Comparison of ENCODE assay signal across 19 cellular contexts in the genomic region with DNA sequence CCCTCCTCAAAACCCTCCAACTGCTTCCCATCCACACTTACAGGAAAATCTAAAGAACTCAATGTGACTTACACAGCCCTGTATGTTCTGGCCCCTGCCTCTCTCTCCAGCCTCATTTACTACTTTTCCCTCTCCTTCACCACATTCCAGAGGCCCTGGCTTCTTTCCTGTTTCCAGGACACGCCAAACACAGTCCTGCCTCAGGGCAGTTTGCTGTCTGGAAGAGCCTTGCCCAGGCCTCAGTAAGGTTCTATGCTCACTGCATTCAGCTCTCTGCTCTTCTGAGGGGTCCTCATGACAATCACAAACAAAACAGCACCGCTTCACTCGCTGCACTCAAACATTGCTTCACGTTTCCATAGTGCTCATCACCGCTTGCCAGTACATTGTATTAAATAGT. TPM values are rescaled to one million over a fixed set of nuclear protein-coding genes. Genes with fewer than 3 reads are reported as not detected.
DNase-seq lines count a peak whose midpoint lies in the region; ATAC-seq, FAIRE-seq and TF ChIP-seq lines count a peak whose summit lies in the region.
"Had no signal": no experiment of that assay in that cellular context is flagged by ENCODE, and none has a peak within 500 bp of the region (broad histone marks: within the 10 kb centered on the region; RNA-seq: fewer than 3 reads in every experiment).

No MANE protein-coding gene starts in this region.

- H3K79me1 ChIP-seq in mesenchymal stem cell (replicated peaks; ENCODE audit: low read length, poor library complexity, severe bottlenecking), result peaks cover 3% of the 10 kb centered on the region

- H3K4me2 ChIP-seq in endothelial cell of umbilical vein (ENCODE audit: insufficient read depth, low read length), result peak overlapping the region; percentile 33
- H3K4me2 ChIP-seq in mesenchymal stem cell (ENCODE audit: low read length, poor library complexity, severe bottlenecking), result no peak overlapping the region
- H3K4me2 ChIP-seq in smooth muscle cell, result no peak overlapping the region

- ATAC-seq in RWPE2 (ENCODE audit: low read depth), result peak; percentile 28; the same call in 2 of the 3 replicates
- ATAC-seq in HG03521 (IDR thresholded peaks at IDR 0.05; ENCODE audit: unreplicated experiment), result no peak
- ATAC-seq in HG03139 (IDR thresholded peaks at IDR 0.05; ENCODE audit: unreplicated experiment), result no peak
- ATAC-seq: left lung, upper lobe of right lung had no signal

- H2AFZ ChIP-seq in endothelial cell of umbilical vein (ENCODE audit: low read depth, low read length), result no peak overlapping the region
- H2AFZ ChIP-seq in mesenchymal stem cell (ENCODE audit: low read depth, low read length), result no peak overlapping the region
- H2AFZ ChIP-seq in smooth muscle cell (ENCODE audit: low read depth), result no peak overlapping the region

- no peak overlapping the region for H3K14ac ChIP-seq in mesenchymal stem cell (ENCODE audit: low read length in 2 of 2)

- dilution Hi-C loops in endothelial cell of umbilical vein (cut with MboI; ENCODE audit: extremely low pct_ligation_motif_present, low sequenced_read_pairs), result no loop called here

- no peak overlapping the region for H2BK15ac ChIP-seq in mesenchymal stem cell (ENCODE audit: low read depth, poor library complexity, severe bottlenecking)

- CTCF ChIA-PET in endothelial cell of umbilical vein (lab: Charles Lee), result interaction anchor here (0.7 to 8.3 kb wide), 2 partner anchors 10 to 284 kb away, joined by 4 to 389 read pairs; no protein-coding TSS in a partner anchor

- peak; percentile 63 for FAIRE-seq in endothelial cell of umbilical vein (lab: Jason Lieb, UNC)

- H2BK120ac ChIP-seq in mesenchymal stem cell (ENCODE audit: low read depth, low read length), result no peak overlapping the region

- H3K9ac ChIP-seq in endothelial cell of umbilical vein (replicated peaks; ENCODE audit: extremely low read depth, insufficient read depth, low read length) (no peak overlapping the region), mesenchymal stem cell (ENCODE audit: low read length) (no peak overlapping the region), smooth muscle cell (ENCODE audit: low read depth) (no peak overlapping the region)

- no peaks in the 10 kb centered on the region for H3K9me3 ChIP-seq in RWPE2 (ENCODE audit: severe bottlenecking)
- H3K9me3 ChIP-seq in endothelial cell of umbilical vein (replicated peaks; ENCODE audit: control insufficient read depth, insufficient read depth, low read length), result no peaks in the 10 kb centered on the region
- H3K9me3 ChIP-seq in mesenchymal stem cell (ENCODE audit: control insufficient read depth, low read length), result no peaks in the 10 kb centered on the region
- no peaks in the 10 kb centered on the region for H3K9me3 ChIP-seq in smooth muscle cell (replicated peaks; ENCODE audit: low read depth)
- H3K9me3 ChIP-seq: left lung, MG63, prostate gland, SJCRH30, upper lobe of right lung had no signal

- H3K4me1 ChIP-seq in RWPE2 (ENCODE audit: insufficient read depth, poor library complexity, severe bottlenecking) (peaks cover 17% of the 10 kb centered on the region), endothelial cell of umbilical vein (ENCODE audit: control insufficient read depth, extremely low read depth, insufficient read depth, low read length) (peaks cover 41% of the 10 kb centered on the region), mesenchymal stem cell (ENCODE audit: control insufficient read depth, insufficient read depth, low read depth, low read length) (peaks cover 15% of the 10 kb centered on the region), smooth muscle cell (ENCODE audit: low read depth) (peaks cover 21% of the 10 kb centered on the region)
- H3K4me1 ChIP-seq: prostate gland, SJCRH30 had no signal

- no peak overlapping the region for H3K18ac ChIP-seq in mesenchymal stem cell (ENCODE audit: low read depth in 1 of 2, low read length in 2 of 2)

- H4K20me1 ChIP-seq in endothelial cell of umbilical vein (replicated peaks; ENCODE audit: control insufficient read depth, extremely low read depth, insufficient read depth, low read length) (no peaks in the 10 kb centered on the region), smooth muscle cell (ENCODE audit: low read depth) (peaks cover 5% of the 10 kb centered on the region)

- no peak overlapping the region for H2BK5ac ChIP-seq in mesenchymal stem cell (ENCODE audit: low read depth, low read length, poor library complexity, severe bottlenecking)

- H3K36me3 ChIP-seq in RWPE2 (ENCODE audit: low read depth) (0 out of 2 replicates have a peak, but pooled peaks cover 10% of the 10 kb centered on the region), endothelial cell of umbilical vein (ENCODE audit: control insufficient read depth in 2 of 2, extremely low read depth in 1 of 2, insufficient read depth in 2 of 2, low read length in 2 of 2) (no peaks in the 10 kb centered on the region), mesenchymal stem cell (ENCODE audit: control insufficient read depth in 1 of 2, insufficient read depth in 2 of 2, low read depth in 1 of 2, low read length in 2 of 2) (peaks cover 5 to 10% of the 10 kb centered on the region in 2 experiments), smooth muscle cell (ENCODE audit: low read depth) (no peaks in the 10 kb centered on the region)
- H3K36me3 ChIP-seq: prostate gland, SJCRH30 had no signal

- H3K4me3 ChIP-seq in RWPE2 (ENCODE audit: severe bottlenecking) (no peak overlapping the region), endothelial cell of umbilical vein (replicated peaks in 1 of 3; ENCODE audit: insufficient read depth in 1 of 3, low read depth in 1 of 3, low read length in 3 of 3) (no peak overlapping the region), mesenchymal stem cell (ENCODE audit: insufficient read depth in 1 of 2, low read depth in 1 of 2, low read length in 2 of 2) (no peak overlapping the region), smooth muscle cell (no peak overlapping the region)
- H3K4me3 ChIP-seq: left lung, MG63, prostate gland, SJCRH30, upper lobe of right lung had no signal

- no peak overlapping the region for H3K27ac ChIP-seq in RWPE2 (ENCODE audit: poor library complexity, severe bottlenecking)
- peak overlapping the region; percentile 9 for H3K27ac ChIP-seq in endothelial cell of umbilical vein (ENCODE audit: insufficient read depth, low read depth, low read length)
- no peak overlapping the region for H3K27ac ChIP-seq in mesenchymal stem cell (ENCODE audit: low read length, poor library complexity, severe bottlenecking)
- H3K27ac ChIP-seq in smooth muscle cell (ENCODE audit: low read depth), result no peak overlapping the region
- H3K27ac ChIP-seq: left lung, prostate gland, SJCRH30, upper lobe of right lung had no signal

- no TSS peak for BruUV-seq in endothelial cell of umbilical vein (replicated peaks; lab: Mats Ljungman, UMichigan)

- WGBS in mesenchymal stem cell, result 86% methylated on average over 5 of the region's 5 CpGs
- 80% methylated on average over 5 of the region's 5 CpGs for WGBS in smooth muscle cell (ENCODE audit: low lambda C conversion rate)

- H3K27me3 ChIP-seq in RWPE2 (ENCODE audit: insufficient read depth, poor library complexity, severe bottlenecking) (no peaks in the 10 kb centered on the region), endothelial cell of umbilical vein (ENCODE audit: control insufficient read depth in 2 of 2, insufficient read depth in 2 of 2, low read length in 2 of 2) (no peaks in the 10 kb centered on the region), mesenchymal stem cell (ENCODE audit: control insufficient read depth in 1 of 2, insufficient read depth in 1 of 2, low read length in 2 of 2) (no peaks in the 10 kb centered on the region), smooth muscle cell (ENCODE audit: low read depth) (no peaks in the 10 kb centered on the region)
- H3K27me3 ChIP-seq: left lung, MG63, SJCRH30, upper lobe of right lung had no signal

- H3K9me1 ChIP-seq in endothelial cell of umbilical vein (replicated peaks; ENCODE audit: control insufficient read depth, extremely low read depth, insufficient read depth, low read length), result no peaks in the 10 kb centered on the region

- H3K79me2 ChIP-seq in endothelial cell of umbilical vein (ENCODE audit: control insufficient read depth, insufficient read depth, low read length) (no peaks in the 10 kb centered on the region), smooth muscle cell (ENCODE audit: low read depth) (no peaks in the 10 kb centered on the region)

- intact Hi-C loops in endothelial cell of umbilical vein (cut with micrococcal nuclease), result no loop called here

- no peak overlapping the region for H4K8ac ChIP-seq in mesenchymal stem cell (ENCODE audit: low read length)

- POLR2A ChIA-PET in endothelial cell of umbilical vein (lab: Charles Lee), result no interaction called here

- H3K23ac ChIP-seq in mesenchymal stem cell (ENCODE audit: low read length in 2 of 2), result no peak overlapping the region

- H2BK12ac ChIP-seq in mesenchymal stem cell (ENCODE audit: low read length in 2 of 2), result no peak overlapping the region

- TF ChIP-seq CTCF in RWPE2 (IDR thresholded peaks at IDR 0.05; ENCODE audit: poor library complexity, severe bottlenecking), result no peak
- TF ChIP-seq CTCF in endothelial cell of umbilical vein (IDR thresholded peaks at IDR 0.05; ENCODE audit: extremely low read depth in 1 of 2, insufficient read depth in 1 of 2, low read depth in 1 of 2, low read length in 2 of 2), result no peak
- TF ChIP-seq CTCF in smooth muscle cell (IDR thresholded peaks at IDR 0.05; ENCODE audit: borderline replicate concordance, insufficient read depth, poor library complexity, severe bottlenecking), result no peak

- H2AK5ac ChIP-seq in mesenchymal stem cell (ENCODE audit: low read length, severe bottlenecking), result no peak overlapping the region

- no peak for TF ChIP-seq POLR2A in endothelial cell of umbilical vein (IDR thresholded peaks at IDR 0.05; ENCODE audit: low read depth, low read length)

- H3K4ac ChIP-seq in mesenchymal stem cell (ENCODE audit: low read depth in 1 of 2, low read length in 2 of 2), result no peak overlapping the region

- H3F3A ChIP-seq in smooth muscle cell (ENCODE audit: low read depth), result no peaks in the 10 kb centered on the region

- DNase-seq in EL (peak; percentile 80), RWPE2 (ENCODE audit: low spot score) (no peak), endothelial cell of umbilical vein (ENCODE audit: low read depth, low spot score) (peak; percentile 54), mesenchymal stem cell (peak; percentile 35), smooth muscle cell (lab: John Stamatoyannopoulos, UW; ENCODE audit: unreplicated experiment) (no peak), NK-92 (lab: John Stamatoyannopoulos, UW; ENCODE audit: unreplicated experiment) (no peak)
- DNase-seq: ACHN; activated CD4-positive, alpha-beta T cell treated with anti-CD3 and anti-CD28 coated beads for 4 hours; activated naive CD4-positive, alpha-beta T cell treated with anti-CD3 and anti-CD28 coated beads, Interleukin-2, amount 50 U/mL, for 16 hours; effector CD4-positive, alpha-beta T cell; left lung; MG63; NCI-H146; NCI-H82; SJCRH30; upper lobe of right lung had no signal

- no peak overlapping the region for H4K91ac ChIP-seq in mesenchymal stem cell (ENCODE audit: low read length)

RNA-seq across cellular contexts. Expression of gene GARS1, which starts 35.1 kb away (rescaled TPM):
- total RNA-seq in endothelial cell of umbilical vein (194 and 206 TPM in 2 replicates), smooth muscle cell (240 and 299 TPM in 2 replicates)
- polyA plus RNA-seq in endothelial cell of umbilical vein (295 and 300 TPM in 2 replicates), smooth muscle cell (222 and 233 TPM in 2 replicates)
- 315 and 360 TPM in 2 replicates for polyA plus RNA-seq in endothelial cell of umbilical vein (2011; cell fraction: cytosol; rRNA removed)
- 242 and 254 TPM in 2 replicates for polyA plus RNA-seq in endothelial cell of umbilical vein (2011; cell fraction: nucleus; rRNA removed)
- 164 and 212 TPM in 2 replicates for polyA plus RNA-seq in endothelial cell of umbilical vein (2012)
- 418 and 437 TPM in 2 replicates for polyA minus RNA-seq in endothelial cell of umbilical vein
- 208 TPM for polyA minus RNA-seq in endothelial cell of umbilical vein (2011; cell fraction: cytosol; rRNA and poly(A)+ RNA removed)
- polyA minus RNA-seq in endothelial cell of umbilical vein (2011; cell fraction: nucleus; rRNA and poly(A)+ RNA removed), result 144 and 179 TPM in 2 replicates
- 351 TPM for polyA plus RNA-seq in mesenchymal stem cell (2013, experiment 1 of 2)
- 352 TPM for polyA plus RNA-seq in mesenchymal stem cell (2013, experiment 2 of 2)

RNA-seq across cellular contexts. Expression of gene GGCT, which starts 54.9 kb away (rescaled TPM):
- 44.3 and 46.9 TPM in 2 replicates for total RNA-seq in endothelial cell of umbilical vein
- polyA plus RNA-seq in endothelial cell of umbilical vein, result 14.7 and 21.1 TPM in 2 replicates
- 26.5 and 30.0 TPM in 2 replicates for polyA plus RNA-seq in endothelial cell of umbilical vein (2011; cell fraction: cytosol; rRNA removed)
- 10.6 and 15.9 TPM in 2 replicates for polyA plus RNA-seq in endothelial cell of umbilical vein (2011; cell fraction: nucleus; rRNA removed)
- 38.7 and 57.2 TPM in 2 replicates for polyA plus RNA-seq in endothelial cell of umbilical vein (2012)
- polyA minus RNA-seq in endothelial cell of umbilical vein, result 8.0 and 8.3 TPM in 2 replicates
- polyA minus RNA-seq in endothelial cell of umbilical vein (2011; cell fraction: cytosol; rRNA and poly(A)+ RNA removed), result 17.1 TPM
- polyA minus RNA-seq in endothelial cell of umbilical vein (2011; cell fraction: nucleus; rRNA and poly(A)+ RNA removed), result 5.1 and 5.8 TPM in 2 replicates
- polyA plus RNA-seq in mesenchymal stem cell (2013, experiment 1 of 2), result 15.7 TPM
- 15.0 TPM for polyA plus RNA-seq in mesenchymal stem cell (2013, experiment 2 of 2)
- 41.4 and 53.1 TPM in 2 replicates for total RNA-seq in smooth muscle cell
- polyA plus RNA-seq in smooth muscle cell, result 36.9 and 39.3 TPM in 2 replicates

Comparison
In these comparisons a context has a peak if more than half of its experiments do, and no peak if none do; other contexts are left out.
1. DNase-seq: peak in EL (single experiment), endothelial cell of umbilical vein (single experiment) and mesenchymal stem cell (single experiment); none in RWPE2 (single experiment), smooth muscle cell (single experiment) and NK-92 (single experiment).